ENCODE assay signal across 23 cellular contexts in genomic region chr1:19525607-19526545, GRCh38. TPM values are rescaled to one million over a fixed set of nuclear protein-coding genes. Genes with fewer than 3 reads are reported as not detected.
DNase-seq lines count a peak whose midpoint lies in the region; ATAC-seq, FAIRE-seq and TF ChIP-seq lines count a peak whose summit lies in the region.
"Had no signal": no experiment of that assay in that cellular context is flagged by ENCODE, and none has a peak within 500 bp of the region (broad histone marks: within the 10 kb centered on the region; RNA-seq: fewer than 3 reads in every experiment).

No MANE protein-coding gene starts in this region.

- H3K4me1 ChIP-seq in mucosa of descending colon (ENCODE audit: low read depth): no peaks in the 10 kb centered on the region

- no peaks in the 10 kb centered on the region for H3K36me3 ChIP-seq in bronchial epithelial cell (ENCODE audit: control insufficient read depth, insufficient read depth, low read length)
- H3K36me3 ChIP-seq in mucosa of descending colon (ENCODE audit: low read depth): no peaks in the 10 kb centered on the region

- TF ChIP-seq CTCF in bronchial epithelial cell (IDR thresholded peaks at IDR 0.05; ENCODE audit: insufficient read depth, low read length, severe bottlenecking) (no peak), mucosa of descending colon (IDR thresholded peaks at IDR 0.05) (no peak)

- DNase-seq in DMS53 (lab: John Stamatoyannopoulos, UW) (peak; percentile 91), LoVo (ENCODE audit: low spot score) (peak; percentile 62), bronchial epithelial cell (ENCODE audit: low read depth) (peak; percentile 21), mucosa of descending colon (no peak), NCI-H1105 treated with DMSO at 0.1 percent for 48 hours (lab: John Stamatoyannopoulos, UW) (no peak), NCI-H2227 treated with DMSO at 0.1 percent for 48 hours (lab: John Stamatoyannopoulos, UW) (no peak)
- DNase-seq in stimulated activated naive CD4-positive, alpha-beta T cell (lab: John Stamatoyannopoulos, UW): no peak
- DNase-seq: ACHN, AML-193, COR-L47, DMS79 treated with DMSO at 0.1 percent for 48 hours, GDM1, GOT3, MM.1S, NCI-H1092 treated with DMSO at 0.1 percent for 48 hours, NCI-H1694, NCI-H446, NCI-H82, PC-9, SW 1271 had no signal

- ATAC-seq in mucosa of descending colon (peak; percentile 78), HG03097 (IDR thresholded peaks at IDR 0.05; ENCODE audit: low FRiP score, unreplicated experiment) (no peak)

- H3K9me3 ChIP-seq in mucosa of descending colon: no peaks in the 10 kb centered on the region

- intact Hi-C loops in mucosa of descending colon (cut with DNase I, micrococcal nuclease): no loop called here

- no peaks in the 10 kb centered on the region for H3K27me3 ChIP-seq in bronchial epithelial cell (ENCODE audit: control insufficient read depth, insufficient read depth, low read length)

- no peak for FAIRE-seq in bronchial epithelial cell (lab: Jason Lieb, UNC)
- FAIRE-seq: GM12891, GM18507 had no signal

- no peak overlapping the region for H3K4me3 ChIP-seq in bronchial epithelial cell (ENCODE audit: low read depth, low read length)
- H3K4me3 ChIP-seq in mucosa of descending colon: no peak overlapping the region
- H3K4me3 ChIP-seq: PC-9 had no signal

RNA-seq across cellular contexts. Expression of gene CAPZB, which starts 40.5 kb away (rescaled TPM):
- total RNA-seq in bronchial epithelial cell (73.5 and 100 TPM in 2 replicates), mucosa of descending colon (100 to 1,000 TPM; 346 to 393 (median 381) TPM)

Comparison
In these comparisons a context has a peak if more than half of its experiments do, and no peak if none do; other contexts are left out.
1. DNase-seq: peak in DMS53 (single experiment), LoVo (single experiment) and bronchial epithelial cell (single experiment); none in mucosa of descending colon (0 of 3), stimulated activated naive CD4-positive, alpha-beta T cell (0 of 6), NCI-H1105 treated with DMSO at 0.1 percent for 48 hours (single experiment) and NCI-H2227 treated with DMSO at 0.1 percent for 48 hours (single experiment).